In the genomic region with DNA sequence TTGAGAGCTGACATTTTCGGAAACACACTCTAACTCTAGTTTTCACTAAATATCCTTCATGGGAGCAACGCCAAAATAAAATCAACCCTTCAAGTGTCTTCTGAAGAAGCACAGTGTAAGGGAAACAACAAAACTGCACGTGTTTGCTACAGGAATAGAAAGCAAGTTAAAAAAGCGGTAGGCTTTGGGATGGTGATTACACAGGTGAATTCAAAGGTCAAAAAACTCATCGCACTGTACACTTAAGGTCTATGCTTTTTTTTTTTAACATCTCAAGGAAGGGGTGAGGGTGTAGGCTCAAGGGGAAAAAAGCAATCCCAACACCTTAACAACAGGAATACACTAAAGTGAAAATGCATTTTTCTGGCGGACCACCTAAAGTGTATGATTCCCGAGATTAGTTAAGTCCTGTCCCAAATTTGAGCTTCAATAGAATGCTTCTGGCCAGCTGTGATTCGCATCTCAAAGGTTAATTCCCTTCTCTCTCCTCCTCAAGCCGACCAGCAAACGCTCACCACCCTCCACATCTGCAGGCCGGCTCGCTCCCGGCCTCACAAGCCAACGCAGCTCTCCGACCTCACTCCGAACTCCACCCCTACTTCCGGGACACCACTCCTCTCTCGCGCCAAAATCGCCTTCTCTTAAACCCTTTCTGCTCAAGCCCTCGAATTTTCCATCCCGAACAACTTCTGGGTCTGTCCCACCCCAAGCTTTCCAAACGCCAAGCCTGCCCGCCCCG, we compare ENCODE assay signal across 8 cellular contexts. TPM values are rescaled to one million over a fixed set of nuclear protein-coding genes. Genes with fewer than 3 reads are reported as not detected.
A peak's percentile ranks its signal among the peaks of the same experiment; 100 is the strongest.
DNase-seq lines count a peak whose midpoint lies in the region; ATAC-seq and TF ChIP-seq lines count a peak whose summit lies in the region.

No MANE protein-coding gene starts in this region.

- intact Hi-C loops in activated CD4-positive, alpha-beta T cell treated with anti-CD3 and anti-CD28 coated beads, Interleukin-2, amount 10 ng/mL, durations not matched to agents 24 days and 14 days (cut with micrococcal nuclease): loop anchor here (2.0 to 10.0 kb wide), 3 partner anchors 14 to 1650 kb away; a partner anchor contains a TSS

- H3K27me3 ChIP-seq in mucosa of rectum (ENCODE audit: control insufficient read depth in 2 of 2, insufficient read depth in 2 of 2, low read length in 2 of 2): no peaks in the 10 kb centered on the region
- no peaks in the 10 kb centered on the region for H3K27me3 ChIP-seq in thoracic aorta (replicated peaks; ENCODE audit: insufficient read depth)

- H3K4me3 ChIP-seq in AG10803 (ENCODE audit: low read length) (peak overlapping the region; percentile 85), mucosa of rectum (ENCODE audit: low read length in 2 of 2) (peak overlapping the region; percentile 95 to 96), thoracic aorta (peak overlapping the region; percentile 96)

- DNase-seq in AG10803 (ENCODE audit: low read depth) (peak; percentile 54), NCI-H1694 (lab: John Stamatoyannopoulos, UW) (peak; percentile 12), thoracic aorta (ENCODE audit: low spot score) (no peak)
- DNase-seq in activated CD4-positive, alpha-beta T cell treated with anti-CD3 and anti-CD28 coated beads, Interleukin-2, amount 10 ng/mL, durations not matched to agents 24 days and 14 days: peak; percentile 83

- H3K36me3 ChIP-seq in mucosa of rectum (ENCODE audit: control insufficient read depth in 2 of 2, insufficient read depth in 2 of 2, low read length in 2 of 2) (no peaks in the 10 kb centered on the region), thoracic aorta (no peaks in the 10 kb centered on the region)

- H3K27ac ChIP-seq in mucosa of rectum (ENCODE audit: low read depth in 2 of 2, low read length in 2 of 2) (peak overlapping the region; percentile 97 to 100), thoracic aorta (peak overlapping the region; percentile 97 to 98)

- H3K9me3 ChIP-seq in mucosa of rectum (ENCODE audit: control insufficient read depth in 2 of 2, low read length in 2 of 2): no peaks in the 10 kb centered on the region
- no peaks in the 10 kb centered on the region for H3K9me3 ChIP-seq in thoracic aorta

- ATAC-seq in GM18499 (IDR thresholded peaks at IDR 0.05; ENCODE audit: insufficient read depth, unreplicated experiment) (peak; percentile 19), HG02870 (IDR thresholded peaks at IDR 0.05; ENCODE audit: unreplicated experiment) (peak; percentile 33), esophagus mucosa (peak; percentile 46), thoracic aorta (ENCODE audit: insufficient number of reproducible peaks, low FRiP score, low read depth) (no peak)

- H3K36me3 Mint-ChIP-seq in activated CD4-positive, alpha-beta T cell treated with anti-CD3 and anti-CD28 coated beads, Interleukin-2, amount 10 ng/mL, durations not matched to agents 24 days and 14 days (ENCODE audit: low read depth): peaks cover 20% of the 10 kb centered on the region

- no peaks in the 10 kb centered on the region for H3K9me3 Mint-ChIP-seq in activated CD4-positive, alpha-beta T cell treated with anti-CD3 and anti-CD28 coated beads, Interleukin-2, amount 10 ng/mL, durations not matched to agents 24 days and 14 days

- H3K4me3 Mint-ChIP-seq in activated CD4-positive, alpha-beta T cell treated with anti-CD3 and anti-CD28 coated beads, Interleukin-2, amount 10 ng/mL, durations not matched to agents 24 days and 14 days: peak overlapping the region; percentile 97

- TF ChIP-seq CTCF in AG10803 (conservative IDR thresholded peaks at IDR 0.05; ENCODE audit: low read length) (no peak), thoracic aorta (IDR thresholded peaks at IDR 0.05) (no peak)

- peaks cover 52% of the 10 kb centered on the region for H3K4me1 Mint-ChIP-seq in activated CD4-positive, alpha-beta T cell treated with anti-CD3 and anti-CD28 coated beads, Interleukin-2, amount 10 ng/mL, durations not matched to agents 24 days and 14 days

- peak overlapping the region; percentile 95 for H3K27ac Mint-ChIP-seq in activated CD4-positive, alpha-beta T cell treated with anti-CD3 and anti-CD28 coated beads, Interleukin-2, amount 10 ng/mL, durations not matched to agents 24 days and 14 days

- H3K4me1 ChIP-seq in mucosa of rectum (ENCODE audit: control insufficient read depth in 2 of 2, insufficient read depth in 2 of 2, low read length in 2 of 2): peaks cover 12 to 36% of the 10 kb centered on the region in 2 donors
- peaks cover 39 to 55% of the 10 kb centered on the region in 2 donors for H3K4me1 ChIP-seq in thoracic aorta (ENCODE audit: control insufficient read depth in 1 of 2, low read depth in 2 of 2)

- peak overlapping the region; percentile 86 to 99 for H3K9ac ChIP-seq in mucosa of rectum (ENCODE audit: low read depth in 1 of 2, low read length in 2 of 2)

- no peaks in the 10 kb centered on the region for H3K27me3 Mint-ChIP-seq in activated CD4-positive, alpha-beta T cell treated with anti-CD3 and anti-CD28 coated beads, Interleukin-2, amount 10 ng/mL, durations not matched to agents 24 days and 14 days

RNA-seq across cellular contexts. Expression of a gene that starts 1.1 kb away (rescaled TPM):
- 86.6 and 96.8 TPM in 2 replicates for total RNA-seq in activated CD4-positive, alpha-beta T cell treated with anti-CD3 and anti-CD28 coated beads, Interleukin-2, amount 10 ng/mL, durations not matched to agents 24 days and 14 days
- 27.7 TPM for total RNA-seq in esophagus mucosa
- 100 to 1,000 TPM; 112 to 159 TPM for total RNA-seq in thoracic aorta

RNA-seq across cellular contexts. Expression of a gene that starts 31.4 kb away (rescaled TPM):
- total RNA-seq in activated CD4-positive, alpha-beta T cell treated with anti-CD3 and anti-CD28 coated beads, Interleukin-2, amount 10 ng/mL, durations not matched to agents 24 days and 14 days: 0.24 and 0.30 TPM in 2 replicates
- 16.8 TPM for total RNA-seq in esophagus mucosa
- 10 to 100 TPM; 27.2 to 45.2 TPM for total RNA-seq in thoracic aorta

Comparison
In these comparisons a context has a peak if more than half of its experiments do, and no peak if none do; other contexts are left out.
1. RNA of a gene that starts 31.4 kb away (total RNA-seq): 27.2 to 45.2 TPM in thoracic aorta and 16.8 TPM in esophagus mucosa (single experiment); 0.24 to 0.30 TPM in activated CD4-positive, alpha-beta T cell treated with anti-CD3 and anti-CD28 coated beads, Interleukin-2, amount 10 ng/mL, durations not matched to agents 24 days and 14 days; every median in the first group is over 10 times any median in the second.
2. Peak in every context shown above with its lines, with median percentiles within 50 percentile points of each other: H3K4me3 ChIP-seq.